ENCODE assay signal across 5 cellular contexts in the genomic region with DNA sequence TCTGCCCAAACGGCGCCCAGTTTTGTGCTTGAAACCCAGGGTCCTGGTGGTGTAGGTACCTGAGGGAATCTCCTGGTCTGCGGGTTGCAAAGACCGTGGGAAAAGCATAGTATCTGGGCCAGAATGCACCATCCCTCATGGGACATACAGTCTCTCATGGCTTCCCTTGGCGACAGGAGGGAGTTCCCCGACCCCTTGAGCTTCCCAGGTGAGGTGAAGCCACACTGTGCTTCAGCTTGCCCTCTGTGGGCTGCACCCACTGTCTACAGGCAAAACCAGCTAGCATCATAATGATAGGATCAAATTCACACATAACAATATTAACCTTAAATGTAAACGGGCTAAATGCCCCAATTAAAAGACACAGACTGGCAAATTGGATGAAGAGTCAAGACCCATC. TPM values are rescaled to one million over a fixed set of nuclear protein-coding genes. Genes with fewer than 3 reads are reported as not detected.
"Had no signal": no experiment of that assay in that cellular context is flagged by ENCODE, and none has a peak within 500 bp of the region (broad histone marks: within the 10 kb centered on the region; RNA-seq: fewer than 3 reads in every experiment).

No MANE protein-coding gene starts in this region.

RNA-seq across cellular contexts. Expression of a gene that starts 37.5 kb away (rescaled TPM):
- total RNA-seq: thoracic aorta, vagina had no signal

RNA-seq across cellular contexts. Expression of a gene that starts 52.5 kb away (rescaled TPM):
- total RNA-seq: thoracic aorta, thyroid gland, tibial nerve, vagina had no signal
- polyA plus RNA-seq: stomach had no signal
